9 cellular contexts compared by ENCODE assay signal in genomic region chr10:102460836-102461186, GRCh38. TPM values are rescaled to one million over a fixed set of nuclear protein-coding genes. Genes with fewer than 3 reads are reported as not detected.
A peak's percentile ranks its signal among the peaks of the same experiment; 100 is the strongest.
DNase-seq lines count a peak whose midpoint lies in the region; ATAC-seq, FAIRE-seq and TF ChIP-seq lines count a peak whose summit lies in the region.
"Had no signal": no experiment of that assay in that cellular context is flagged by ENCODE, and none has a peak within 500 bp of the region (broad histone marks: within the 10 kb centered on the region; RNA-seq: fewer than 3 reads in every experiment).

No MANE protein-coding gene starts in this region.

- H3K4me3 ChIP-seq in kidney (ENCODE audit: low read length in 2 of 2) (peak overlapping the region; percentile 62 to 75), testis (peak overlapping the region; percentile 56 to 62)

- peak overlapping the region; percentile 88 for H3K4me3 Mint-ChIP-seq in activated CD4-positive, alpha-beta T cell treated with anti-CD3 and anti-CD28 coated beads, Interleukin-2, amount 10 ng/mL, durations not matched to agents 24 days and 14 days

- peaks cover 1 to 5% of the 10 kb centered on the region in 2 donors for H3K36me3 ChIP-seq in kidney (ENCODE audit: control insufficient read depth in 1 of 2, insufficient read depth in 2 of 2, low read length in 2 of 2)
- H3K36me3 ChIP-seq in testis (ENCODE audit: low read depth, missing control alignments): no peaks in the 10 kb centered on the region

- H3K27me3 ChIP-seq in testis: no peaks in the 10 kb centered on the region

- peak overlapping the region in 1 of 2 donors; percentile 68 for H3K9ac ChIP-seq in kidney (ENCODE audit: low read length in 2 of 2)

- H3K9me3 ChIP-seq in kidney (ENCODE audit: control insufficient read depth in 1 of 2, low read length in 2 of 2): no peaks in the 10 kb centered on the region
- no peaks in the 10 kb centered on the region for H3K9me3 ChIP-seq in testis

- no peak for TF ChIP-seq CTCF in kidney (IDR thresholded peaks at IDR 0.05; ENCODE audit: borderline replicate concordance, extremely low read depth, insufficient read depth)
- TF ChIP-seq CTCF in testis (IDR thresholded peaks at IDR 0.05): no peak

- WGBS in testis, 2 donors: 19% methylated on average over 8 of the region's 8 CpGs

- peaks cover 28% of the 10 kb centered on the region for H3K4me1 Mint-ChIP-seq in activated CD4-positive, alpha-beta T cell treated with anti-CD3 and anti-CD28 coated beads, Interleukin-2, amount 10 ng/mL, durations not matched to agents 24 days and 14 days

- ATAC-seq in HG03095 (IDR thresholded peaks at IDR 0.05; ENCODE audit: unreplicated experiment): peak; percentile 10
- peak; percentile 47 to 62 for ATAC-seq in activated naive CD4-positive, alpha-beta T cell treated with anti-CD3 and anti-CD28 coated beads, Interleukin-2, amount 50 U/mL, for 72 hours

- peak overlapping the region; percentile 88 for H3K27ac Mint-ChIP-seq in activated CD4-positive, alpha-beta T cell treated with anti-CD3 and anti-CD28 coated beads, Interleukin-2, amount 10 ng/mL, durations not matched to agents 24 days and 14 days
- H3K27ac Mint-ChIP-seq in activated naive CD4-positive, alpha-beta T cell treated with anti-CD3 and anti-CD28 coated beads, Interleukin-2, amount 50 U/mL, for 72 hours: peak overlapping the region; percentile 83

- H3K9me3 Mint-ChIP-seq in activated CD4-positive, alpha-beta T cell treated with anti-CD3 and anti-CD28 coated beads, Interleukin-2, amount 10 ng/mL, durations not matched to agents 24 days and 14 days: no peaks in the 10 kb centered on the region
- H3K9me3 Mint-ChIP-seq in activated naive CD4-positive, alpha-beta T cell treated with anti-CD3 and anti-CD28 coated beads, Interleukin-2, amount 50 U/mL, for 72 hours: no peaks in the 10 kb centered on the region

- no peak for FAIRE-seq in kidney (lab: Jason Lieb, UNC)

- peaks cover 0 to 4% of the 10 kb centered on the region in 2 donors for H3K4me1 ChIP-seq in kidney (ENCODE audit: control insufficient read depth in 1 of 2, insufficient read depth in 1 of 2, low read depth in 1 of 2, low read length in 2 of 2)
- H3K4me1 ChIP-seq in testis: peaks cover 12% of the 10 kb centered on the region

- intact Hi-C loops in activated CD4-positive, alpha-beta T cell treated with anti-CD3 and anti-CD28 coated beads, Interleukin-2, amount 10 ng/mL, durations not matched to agents 24 days and 14 days (cut with micrococcal nuclease): loop anchor here (1.0 kb wide), 4 partner anchors 8 to 41 kb away; partner anchors contain the start of genes ACTR1A and CUEDC2
- intact Hi-C loops in kidney (cut with DNase I): no loop called here
- intact Hi-C loops in testis (cut with DNase I; ENCODE audit: low total_unique reads): no loop called here

- H3K27ac ChIP-seq in kidney (ENCODE audit: low read depth in 2 of 2, low read length in 2 of 2) (no peak overlapping the region), testis (no peak overlapping the region)
- H3K27ac ChIP-seq: epithelial cell of prostate had no signal

- TF ChIP-seq POLR2A in testis (IDR thresholded peaks at IDR 0.05): no peak

- H3K27me3 Mint-ChIP-seq in activated CD4-positive, alpha-beta T cell treated with anti-CD3 and anti-CD28 coated beads, Interleukin-2, amount 10 ng/mL, durations not matched to agents 24 days and 14 days: peaks cover 6% of the 10 kb centered on the region

- peaks cover 6% of the 10 kb centered on the region for H3K36me3 Mint-ChIP-seq in activated CD4-positive, alpha-beta T cell treated with anti-CD3 and anti-CD28 coated beads, Interleukin-2, amount 10 ng/mL, durations not matched to agents 24 days and 14 days (ENCODE audit: low read depth)
- H3K36me3 Mint-ChIP-seq in activated naive CD4-positive, alpha-beta T cell treated with anti-CD3 and anti-CD28 coated beads, Interleukin-2, amount 50 U/mL, for 72 hours: peaks cover 6 to 8% of the 10 kb centered on the region in 2 donors

- DNase-seq in activated CD4-positive, alpha-beta T cell treated with anti-CD3 and anti-CD28 coated beads, Interleukin-2, amount 10 ng/mL, durations not matched to agents 24 days and 14 days: no peak
- DNase-seq in activated CD4-positive, alpha-beta T cell treated with anti-CD3 and anti-CD28 coated beads, Interleukin-2, amount 50 U/mL, for 4 hours: no peak
- DNase-seq in activated naive CD4-positive, alpha-beta T cell treated with anti-CD3 and anti-CD28 coated beads, Interleukin-2, amount 50 U/mL, for 72 hours (ENCODE audit: low spot score in 2 of 2): no peak
- DNase-seq in kidney (no peak), testis (no peak), GM19240 (ENCODE audit: insufficient read length, low spot score) (no peak), GOT3 (lab: John Stamatoyannopoulos, UW) (no peak)

RNA-seq across cellular contexts. Expression of gene C10orf95, which starts 9.5 kb away (rescaled TPM):
- 0.33 and 0.52 TPM in 2 replicates for total RNA-seq in activated CD4-positive, alpha-beta T cell treated with anti-CD3 and anti-CD28 coated beads, Interleukin-2, amount 10 ng/mL, durations not matched to agents 24 days and 14 days
- under 1 TPM in 1 of 2 donors, not detected in 1; 0.30 TPM for total RNA-seq in activated naive CD4-positive, alpha-beta T cell treated with anti-CD3 and anti-CD28 coated beads, Interleukin-2, amount 50 U/mL, for 72 hours
- total RNA-seq in kidney (2.7 TPM), testis (1 to 10 TPM in 1 of 2 donors, under 1 TPM in 1; 0.55 to 1.3 TPM)
- polyA plus RNA-seq in kidney (ENCODE audit: insufficient read depth, low read depth, low replicate concordance) (0.62 TPM), testis (ENCODE audit: insufficient read depth, low read depth, low replicate concordance) (0.29 TPM)

RNA-seq across cellular contexts. Expression of gene CUEDC2, which starts 28.4 kb away (rescaled TPM):
- 64.2 and 67.6 TPM in 2 replicates for total RNA-seq in activated CD4-positive, alpha-beta T cell treated with anti-CD3 and anti-CD28 coated beads, Interleukin-2, amount 10 ng/mL, durations not matched to agents 24 days and 14 days
- 10 to 100 TPM; 38.7 to 73.9 TPM for total RNA-seq in activated naive CD4-positive, alpha-beta T cell treated with anti-CD3 and anti-CD28 coated beads, Interleukin-2, amount 50 U/mL, for 72 hours
- total RNA-seq in kidney: 50.9 TPM
- polyA plus RNA-seq in kidney (ENCODE audit: insufficient read depth, low read depth, low replicate concordance): 117 TPM
- total RNA-seq in testis: 10 to 100 TPM; 49.0 to 70.5 TPM
- polyA plus RNA-seq in testis (ENCODE audit: insufficient read depth, low read depth, low replicate concordance): 76.0 TPM

RNA-seq across cellular contexts. Expression of gene FBXL15, which starts 40.2 kb away (rescaled TPM):
- total RNA-seq in activated CD4-positive, alpha-beta T cell treated with anti-CD3 and anti-CD28 coated beads, Interleukin-2, amount 10 ng/mL, durations not matched to agents 24 days and 14 days: 14.0 and 16.4 TPM in 2 replicates
- 10 to 100 TPM; 12.9 to 27.4 TPM for total RNA-seq in activated naive CD4-positive, alpha-beta T cell treated with anti-CD3 and anti-CD28 coated beads, Interleukin-2, amount 50 U/mL, for 72 hours
- 17.9 TPM for total RNA-seq in kidney
- 28.0 TPM for polyA plus RNA-seq in kidney (ENCODE audit: insufficient read depth, low read depth, low replicate concordance)
- total RNA-seq in testis: 10 to 100 TPM; 28.9 to 32.2 TPM
- 9.2 TPM for polyA plus RNA-seq in testis (ENCODE audit: insufficient read depth, low read depth, low replicate concordance)

RNA-seq across cellular contexts. Expression of gene ACTR1A, which starts 41.7 kb away (rescaled TPM):
- 60.9 and 64.8 TPM in 2 replicates for total RNA-seq in activated CD4-positive, alpha-beta T cell treated with anti-CD3 and anti-CD28 coated beads, Interleukin-2, amount 10 ng/mL, durations not matched to agents 24 days and 14 days
- 10 to 100 TPM; 48.9 to 97.4 TPM for total RNA-seq in activated naive CD4-positive, alpha-beta T cell treated with anti-CD3 and anti-CD28 coated beads, Interleukin-2, amount 50 U/mL, for 72 hours
- total RNA-seq in kidney (74.2 TPM), testis (10 to 100 TPM; 97.6 to 97.7 TPM)
- polyA plus RNA-seq in kidney (ENCODE audit: insufficient read depth, low read depth, low replicate concordance) (74.7 TPM), testis (ENCODE audit: insufficient read depth, low read depth, low replicate concordance) (126 TPM)

RNA-seq across cellular contexts. Expression of gene PSD, which starts 42.2 kb away (rescaled TPM):
- 10.4 and 12.1 TPM in 2 replicates for total RNA-seq in activated CD4-positive, alpha-beta T cell treated with anti-CD3 and anti-CD28 coated beads, Interleukin-2, amount 10 ng/mL, durations not matched to agents 24 days and 14 days
- total RNA-seq in activated naive CD4-positive, alpha-beta T cell treated with anti-CD3 and anti-CD28 coated beads, Interleukin-2, amount 50 U/mL, for 72 hours: 10 to 100 TPM in 1 of 2 donors, 1 to 10 TPM in 1; 8.7 to 13.3 TPM
- total RNA-seq in kidney (2.2 TPM), testis (10 to 100 TPM; 22.0 to 22.7 TPM)
- polyA plus RNA-seq in kidney (ENCODE audit: insufficient read depth, low read depth, low replicate concordance) (1.2 TPM), testis (ENCODE audit: insufficient read depth, low read depth, low replicate concordance) (17.7 TPM)
